ENCODE assay signal across 8 cellular contexts in genomic region chr1:94236630-94237290, GRCh38. TPM values are rescaled to one million over a fixed set of nuclear protein-coding genes. Genes with fewer than 3 reads are reported as not detected.
DNase-seq lines count a peak whose midpoint lies in the region; ATAC-seq and TF ChIP-seq lines count a peak whose summit lies in the region.

No MANE protein-coding gene starts in this region.

- H3K79me2 ChIP-seq in fibroblast of lung (ENCODE audit: control insufficient read depth, insufficient read depth, low read length): peaks cover 48% of the 10 kb centered on the region

- H3K4me3 ChIP-seq in GM12864 (ENCODE audit: low read depth, low read length) (peak overlapping the region; percentile 33), fibroblast of lung (replicated peaks in 1 of 4; ENCODE audit: control extremely low read depth in 1 of 4, insufficient read depth in 1 of 4, low read depth in 3 of 4, low read length in 4 of 4) (peak overlapping the region; percentile 62 to 88 (median 67))

- H3K27ac ChIP-seq in 22Rv1 (peak overlapping the region; percentile 79), fibroblast of lung (ENCODE audit: insufficient read depth, low read length) (peak overlapping the region; percentile 57)

- peaks cover 25% of the 10 kb centered on the region for H3K4me1 Mint-ChIP-seq in nephron progenitor cell

- H3K4me3 Mint-ChIP-seq in nephron progenitor cell: peak overlapping the region; percentile 82

- H3K9me3 ChIP-seq in fibroblast of lung (ENCODE audit: control insufficient read depth, insufficient read depth, low read depth, low read length): no peaks in the 10 kb centered on the region

- no peak overlapping the region for H3K27ac Mint-ChIP-seq in nephron progenitor cell

- H4K20me1 ChIP-seq in fibroblast of lung (ENCODE audit: control insufficient read depth, extremely low read depth, insufficient read depth, low read length): no peaks in the 10 kb centered on the region

- H3K27me3 ChIP-seq in fibroblast of lung (ENCODE audit: control insufficient read depth, insufficient read depth, low read length): no peaks in the 10 kb centered on the region

- H3K36me3 ChIP-seq in fibroblast of lung (ENCODE audit: control insufficient read depth, insufficient read depth, low read length): no peaks in the 10 kb centered on the region

- no peaks in the 10 kb centered on the region for H3K4me1 ChIP-seq in fibroblast of lung (ENCODE audit: control insufficient read depth, extremely low read depth, insufficient read depth, low read length)

- ATAC-seq in HG03139 (IDR thresholded peaks at IDR 0.05; ENCODE audit: unreplicated experiment): peak; percentile 18

- TF ChIP-seq CTCF in 22Rv1 (IDR thresholded peaks at IDR 0.05): 0 out of 2 replicates have a peak, but pooled peaks have one; percentile 14
- TF ChIP-seq CTCF in GM12864 (IDR thresholded peaks at IDR 0.05; ENCODE audit: low read depth, low read length, missing control alignments): no peak
- TF ChIP-seq CTCF in fibroblast of lung (conservative IDR thresholded peaks at IDR 0.05 in 1 of 2, IDR thresholded peaks at IDR 0.05 in 1 of 2; ENCODE audit: low read depth in 1 of 2, low read length in 2 of 2): peak; percentile 32 to 37
- TF ChIP-seq CTCF in nephron progenitor cell (IDR thresholded peaks at IDR 0.05): no peak

- DNase-seq in GM12864 (ENCODE audit: low read depth): no peak
- peak; percentile 57 for DNase-seq in T1000 (lab: John Stamatoyannopoulos, UW)
- peak; percentile 55 to 59 for DNase-seq in fibroblast of lung (ENCODE audit: low read depth in 2 of 2)
- DNase-seq in nephron progenitor cell: no peak
- DNase-seq in GDM1 (lab: John Stamatoyannopoulos, UW): no peak
- no peak for DNase-seq in activated CD4-positive, CD25-positive, alpha-beta regulatory T cell (lab: John Stamatoyannopoulos, UW)

- H3K9ac ChIP-seq in fibroblast of lung (ENCODE audit: insufficient read depth, low read length): peak overlapping the region; percentile 78

- peaks cover 2% of the 10 kb centered on the region for H3K9me3 Mint-ChIP-seq in nephron progenitor cell

- H2AFZ ChIP-seq in fibroblast of lung (ENCODE audit: low read length): peak overlapping the region; percentile 1

- H3K27me3 Mint-ChIP-seq in nephron progenitor cell (ENCODE audit: low read depth, poor library complexity): peaks cover 63% of the 10 kb centered on the region

- H3K4me2 ChIP-seq in fibroblast of lung (ENCODE audit: extremely low read depth, insufficient read depth, low read length): peak overlapping the region; percentile 81

- H3K36me3 Mint-ChIP-seq in nephron progenitor cell (ENCODE audit: low read depth): no peaks in the 10 kb centered on the region

RNA-seq across cellular contexts. Expression of gene ARHGAP29, which starts 0.6 kb away (rescaled TPM):
- total RNA-seq in fibroblast of lung: 20.5 and 26.6 TPM in 2 replicates
- polyA plus RNA-seq in fibroblast of lung: 35.4 and 37.3 TPM in 2 replicates
- 19.5 and 20.4 TPM in 2 replicates for polyA plus RNA-seq in fibroblast of lung (2012)
- 7.0 and 7.8 TPM in 2 replicates for polyA minus RNA-seq in fibroblast of lung (ENCODE audit: low replicate concordance)

Comparison
In these comparisons a context has a peak if more than half of its experiments do, and no peak if none do; other contexts are left out.
1. CTCF ChIP-seq: peak in 22Rv1 (single experiment) and fibroblast of lung (2 of 2); none in GM12864 (single experiment) and nephron progenitor cell (single experiment).
2. DNase-seq: peak in T1000 (single experiment) and fibroblast of lung (2 of 2); none in GM12864 (single experiment), nephron progenitor cell (single experiment), GDM1 (single experiment) and activated CD4-positive, CD25-positive, alpha-beta regulatory T cell (0 of 4).